1 cellular context compared by ENCODE assay signal in genomic region chr6:9405825-9406224, GRCh38.
TF ChIP-seq lines count a peak whose summit lies in the region.

No MANE protein-coding gene starts in this region.

TF ChIP-seq in HepG2, 621 proteins besides CTCF, POLR2A, EP300 and RAD21:
- TF ChIP-seq ZBTB39 (CRISPR knock-in tag; IDR thresholded peaks at IDR 0.05): no peak
- TF ChIP-seq CREB1 (IDR thresholded peaks at IDR 0.05): peak; percentile 79
- no peak for TF ChIP-seq CREB1 (CRISPR knock-in tag; IDR thresholded peaks at IDR 0.05)
